ENCODE assay signal across 36 cellular contexts in genomic region chr11:103407641-103408040, GRCh38.
"Had no signal": no experiment of that assay in that cellular context is flagged by ENCODE, and none has a peak within 500 bp of the region (broad histone marks: within the 10 kb centered on the region; RNA-seq: fewer than 3 reads in every experiment).

No MANE protein-coding gene starts in this region.

- H3K36me3 ChIP-seq: MG63 had no signal

- H3K9me3 ChIP-seq: MG63 had no signal

- H3K4me3 ChIP-seq: MG63 had no signal

- H3K9ac ChIP-seq: KMS-11 had no signal

- H3K27me3 ChIP-seq: MG63 had no signal

- H3K27ac ChIP-seq: KMS-11 had no signal

- H3K4me2 ChIP-seq: KMS-11 had no signal

- DNase-seq: Karpas-422, Kasumi-1, KBM-7, KG1, MG63, MM.1S, MV-4-11, NCI-H1048, NCI-H1092, NCI-H1092 treated with DMSO at 0.1 percent for 48 hours, NCI-H1105, NCI-H1105 treated with DMSO at 0.1 percent for 48 hours, NCI-H1417, NCI-H1417 treated with DMSO at 0.1 percent for 48 hours, NCI-H1436, NCI-H1436 treated with DMSO at 0.1 percent for 48 hours, NCI-H146, NCI-H1694, NCI-H1694 treated with DMSO at 0.1 percent for 48 hours, NCI-H187, NCI-H187 treated with DMSO at 0.1 percent for 48 hours, NCI-H1930, NCI-H2029, NCI-H2029 treated with DMSO at 0.1 percent for 48 hours, NCI-H2081, NCI-H2081 treated with DMSO at 0.1 percent for 48 hours, NCI-H2107, NCI-H2171, NCI-H2171 treated with DMSO at 0.1 percent for 48 hours, NCI-H2227 treated with DMSO at 0.1 percent for 48 hours, NCI-H226, NCI-H345, NCI-H446, NCI-H446 treated with DMSO at 0.1 percent for 48 hours, NCI-H510A had no signal
